In the genomic region with DNA sequence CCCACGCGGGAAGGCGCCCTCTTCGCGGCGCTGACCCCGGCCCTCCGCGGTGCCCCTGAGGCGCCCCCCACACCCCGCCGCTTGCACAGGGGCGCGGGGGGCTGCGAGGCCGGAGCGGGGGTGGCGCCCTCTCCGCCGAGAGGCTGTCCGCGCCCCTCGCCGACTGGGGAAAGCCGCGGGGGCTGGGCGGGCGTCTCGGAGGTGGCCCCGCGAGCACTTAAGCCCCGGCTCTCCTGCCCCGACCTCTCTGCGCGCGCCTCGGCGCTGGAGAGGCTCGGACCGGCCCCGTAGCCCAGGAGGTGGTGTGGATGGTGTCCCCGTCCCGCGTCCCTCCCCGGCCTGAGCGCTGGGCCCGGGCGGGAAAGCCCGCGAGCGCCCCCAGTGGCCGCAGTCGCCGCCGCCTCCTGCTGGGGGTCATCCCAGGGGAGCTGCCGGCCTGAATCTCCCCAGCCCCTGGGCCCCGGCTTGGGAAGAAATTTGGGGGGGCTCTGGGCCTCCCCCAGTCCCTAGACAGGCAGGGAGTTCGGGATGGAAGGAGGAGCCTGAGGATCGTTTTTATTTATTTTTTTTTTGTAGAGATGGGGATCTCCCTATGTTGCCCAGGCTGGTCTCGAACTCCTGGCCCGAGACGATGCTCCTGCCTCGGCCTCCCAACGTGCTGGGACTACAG, we compare ENCODE assay signal across 1 cellular context.
TF ChIP-seq lines count a peak whose summit lies in the region.

No MANE protein-coding gene starts in this region.

TF ChIP-seq in K562, 482 proteins besides CTCF, POLR2A, EP300 and RAD21 (continues in another document):
- no peak for TF ChIP-seq WHSC1 (IDR thresholded peaks at IDR 0.05; ENCODE audit: low read length)
- no peak for TF ChIP-seq CBX5 (IDR thresholded peaks at IDR 0.05; ENCODE audit: borderline replicate concordance, low read depth)
- no peak for TF ChIP-seq ETV6 (IDR thresholded peaks at IDR 0.05; ENCODE audit: borderline replicate concordance in 1 of 2, low read depth in 2 of 2, low read length in 1 of 2)
- TF ChIP-seq ETV6 (CRISPR knock-in tag; IDR thresholded peaks at IDR 0.05; ENCODE audit: borderline replicate concordance) = no peak
- peak; percentile 60 for TF ChIP-seq U2AF1 (optimal IDR thresholded peaks at IDR 0.05; ENCODE audit: low read depth, low read length)
- TF ChIP-seq, protein P1, sequence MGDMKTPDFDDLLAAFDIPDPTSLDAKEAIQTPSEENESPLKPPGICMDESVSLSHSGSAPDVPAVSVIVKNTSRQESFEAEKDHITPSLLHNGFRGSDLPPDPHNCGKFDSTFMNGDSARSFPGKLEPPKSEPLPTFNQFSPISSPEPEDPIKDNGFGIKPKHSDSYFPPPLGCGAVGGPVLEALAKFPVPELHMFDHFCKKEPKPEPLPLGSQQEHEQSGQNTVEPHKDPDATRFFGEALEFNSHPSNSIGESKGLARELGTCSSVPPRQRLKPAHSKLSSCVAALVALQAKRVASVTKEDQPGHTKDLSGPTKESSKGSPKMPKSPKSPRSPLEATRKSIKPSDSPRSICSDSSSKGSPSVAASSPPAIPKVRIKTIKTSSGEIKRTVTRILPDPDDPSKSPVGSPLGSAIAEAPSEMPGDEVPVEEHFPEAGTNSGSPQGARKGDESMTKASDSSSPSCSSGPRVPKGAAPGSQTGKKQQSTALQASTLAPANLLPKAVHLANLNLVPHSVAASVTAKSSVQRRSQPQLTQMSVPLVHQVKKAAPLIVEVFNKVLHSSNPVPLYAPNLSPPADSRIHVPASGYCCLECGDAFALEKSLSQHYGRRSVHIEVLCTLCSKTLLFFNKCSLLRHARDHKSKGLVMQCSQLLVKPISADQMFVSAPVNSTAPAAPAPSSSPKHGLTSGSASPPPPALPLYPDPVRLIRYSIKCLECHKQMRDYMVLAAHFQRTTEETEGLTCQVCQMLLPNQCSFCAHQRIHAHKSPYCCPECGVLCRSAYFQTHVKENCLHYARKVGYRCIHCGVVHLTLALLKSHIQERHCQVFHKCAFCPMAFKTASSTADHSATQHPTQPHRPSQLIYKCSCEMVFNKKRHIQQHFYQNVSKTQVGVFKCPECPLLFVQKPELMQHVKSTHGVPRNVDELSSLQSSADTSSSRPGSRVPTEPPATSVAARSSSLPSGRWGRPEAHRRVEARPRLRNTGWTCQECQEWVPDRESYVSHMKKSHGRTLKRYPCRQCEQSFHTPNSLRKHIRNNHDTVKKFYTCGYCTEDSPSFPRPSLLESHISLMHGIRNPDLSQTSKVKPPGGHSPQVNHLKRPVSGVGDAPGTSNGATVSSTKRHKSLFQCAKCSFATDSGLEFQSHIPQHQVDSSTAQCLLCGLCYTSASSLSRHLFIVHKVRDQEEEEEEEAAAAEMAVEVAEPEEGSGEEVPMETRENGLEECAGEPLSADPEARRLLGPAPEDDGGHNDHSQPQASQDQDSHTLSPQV (IDR thresholded peaks at IDR 0.05) = 0 out of 2 replicates have a peak, but pooled peaks have one; percentile 10
- TF ChIP-seq ZNF311 (CRISPR knock-in tag; IDR thresholded peaks at IDR 0.05) = no peak
- TF ChIP-seq PHF20 (IDR thresholded peaks at IDR 0.05; ENCODE audit: partially characterized antibody) = peak; percentile 50
- TF ChIP-seq MTF1 (CRISPR knock-in tag; IDR thresholded peaks at IDR 0.05; ENCODE audit: borderline replicate concordance) = no peak
- TF ChIP-seq, protein P2, sequence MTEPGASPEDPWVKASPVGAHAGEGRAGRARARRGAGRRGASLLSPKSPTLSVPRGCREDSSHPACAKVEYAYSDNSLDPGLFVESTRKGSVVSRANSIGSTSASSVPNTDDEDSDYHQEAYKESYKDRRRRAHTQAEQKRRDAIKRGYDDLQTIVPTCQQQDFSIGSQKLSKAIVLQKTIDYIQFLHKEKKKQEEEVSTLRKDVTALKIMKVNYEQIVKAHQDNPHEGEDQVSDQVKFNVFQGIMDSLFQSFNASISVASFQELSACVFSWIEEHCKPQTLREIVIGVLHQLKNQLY (CRISPR knock-in tag; conservative IDR thresholded peaks at IDR 0.05) = no peak
- TF ChIP-seq, protein P3, sequence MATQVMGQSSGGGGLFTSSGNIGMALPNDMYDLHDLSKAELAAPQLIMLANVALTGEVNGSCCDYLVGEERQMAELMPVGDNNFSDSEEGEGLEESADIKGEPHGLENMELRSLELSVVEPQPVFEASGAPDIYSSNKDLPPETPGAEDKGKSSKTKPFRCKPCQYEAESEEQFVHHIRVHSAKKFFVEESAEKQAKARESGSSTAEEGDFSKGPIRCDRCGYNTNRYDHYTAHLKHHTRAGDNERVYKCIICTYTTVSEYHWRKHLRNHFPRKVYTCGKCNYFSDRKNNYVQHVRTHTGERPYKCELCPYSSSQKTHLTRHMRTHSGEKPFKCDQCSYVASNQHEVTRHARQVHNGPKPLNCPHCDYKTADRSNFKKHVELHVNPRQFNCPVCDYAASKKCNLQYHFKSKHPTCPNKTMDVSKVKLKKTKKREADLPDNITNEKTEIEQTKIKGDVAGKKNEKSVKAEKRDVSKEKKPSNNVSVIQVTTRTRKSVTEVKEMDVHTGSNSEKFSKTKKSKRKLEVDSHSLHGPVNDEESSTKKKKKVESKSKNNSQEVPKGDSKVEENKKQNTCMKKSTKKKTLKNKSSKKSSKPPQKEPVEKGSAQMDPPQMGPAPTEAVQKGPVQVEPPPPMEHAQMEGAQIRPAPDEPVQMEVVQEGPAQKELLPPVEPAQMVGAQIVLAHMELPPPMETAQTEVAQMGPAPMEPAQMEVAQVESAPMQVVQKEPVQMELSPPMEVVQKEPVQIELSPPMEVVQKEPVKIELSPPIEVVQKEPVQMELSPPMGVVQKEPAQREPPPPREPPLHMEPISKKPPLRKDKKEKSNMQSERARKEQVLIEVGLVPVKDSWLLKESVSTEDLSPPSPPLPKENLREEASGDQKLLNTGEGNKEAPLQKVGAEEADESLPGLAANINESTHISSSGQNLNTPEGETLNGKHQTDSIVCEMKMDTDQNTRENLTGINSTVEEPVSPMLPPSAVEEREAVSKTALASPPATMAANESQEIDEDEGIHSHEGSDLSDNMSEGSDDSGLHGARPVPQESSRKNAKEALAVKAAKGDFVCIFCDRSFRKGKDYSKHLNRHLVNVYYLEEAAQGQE (CRISPR knock-in tag; IDR thresholded peaks at IDR 0.05; ENCODE audit: low read depth) = peak; percentile 81
- TF ChIP-seq POLR2B (IDR thresholded peaks at IDR 0.05; ENCODE audit: low read depth, partially characterized antibody) = no peak
- TF ChIP-seq CBX3 (IDR thresholded peaks at IDR 0.05; ENCODE audit: borderline replicate concordance in 1 of 2, low read length in 2 of 2) = peak in 1 of 2 experiments; percentile 16; a peak in 1 of 3 replicates
- no peak for TF ChIP-seq SP2 (IDR thresholded peaks at IDR 0.05; ENCODE audit: extremely low read depth, low read depth, low read length, poor library complexity, severe bottlenecking)
- TF ChIP-seq, protein P4, sequence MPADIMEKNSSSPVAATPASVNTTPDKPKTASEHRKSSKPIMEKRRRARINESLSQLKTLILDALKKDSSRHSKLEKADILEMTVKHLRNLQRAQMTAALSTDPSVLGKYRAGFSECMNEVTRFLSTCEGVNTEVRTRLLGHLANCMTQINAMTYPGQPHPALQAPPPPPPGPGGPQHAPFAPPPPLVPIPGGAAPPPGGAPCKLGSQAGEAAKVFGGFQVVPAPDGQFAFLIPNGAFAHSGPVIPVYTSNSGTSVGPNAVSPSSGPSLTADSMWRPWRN (IDR thresholded peaks at IDR 0.05; ENCODE audit: low read depth) = no peak
- no peak for TF ChIP-seq TCF7 (IDR thresholded peaks at IDR 0.05; ENCODE audit: borderline replicate concordance)
- TF ChIP-seq ZNF239 (CRISPR knock-in tag; IDR thresholded peaks at IDR 0.05) = no peak
- TF ChIP-seq, protein P5, sequence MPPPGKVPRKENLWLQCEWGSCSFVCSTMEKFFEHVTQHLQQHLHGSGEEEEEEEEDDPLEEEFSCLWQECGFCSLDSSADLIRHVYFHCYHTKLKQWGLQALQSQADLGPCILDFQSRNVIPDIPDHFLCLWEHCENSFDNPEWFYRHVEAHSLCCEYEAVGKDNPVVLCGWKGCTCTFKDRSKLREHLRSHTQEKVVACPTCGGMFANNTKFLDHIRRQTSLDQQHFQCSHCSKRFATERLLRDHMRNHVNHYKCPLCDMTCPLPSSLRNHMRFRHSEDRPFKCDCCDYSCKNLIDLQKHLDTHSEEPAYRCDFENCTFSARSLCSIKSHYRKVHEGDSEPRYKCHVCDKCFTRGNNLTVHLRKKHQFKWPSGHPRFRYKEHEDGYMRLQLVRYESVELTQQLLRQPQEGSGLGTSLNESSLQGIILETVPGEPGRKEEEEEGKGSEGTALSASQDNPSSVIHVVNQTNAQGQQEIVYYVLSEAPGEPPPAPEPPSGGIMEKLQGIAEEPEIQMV (tag; conservative IDR thresholded peaks at IDR 0.05; ENCODE audit: low read depth) = no peak
- TF ChIP-seq, protein P6, sequence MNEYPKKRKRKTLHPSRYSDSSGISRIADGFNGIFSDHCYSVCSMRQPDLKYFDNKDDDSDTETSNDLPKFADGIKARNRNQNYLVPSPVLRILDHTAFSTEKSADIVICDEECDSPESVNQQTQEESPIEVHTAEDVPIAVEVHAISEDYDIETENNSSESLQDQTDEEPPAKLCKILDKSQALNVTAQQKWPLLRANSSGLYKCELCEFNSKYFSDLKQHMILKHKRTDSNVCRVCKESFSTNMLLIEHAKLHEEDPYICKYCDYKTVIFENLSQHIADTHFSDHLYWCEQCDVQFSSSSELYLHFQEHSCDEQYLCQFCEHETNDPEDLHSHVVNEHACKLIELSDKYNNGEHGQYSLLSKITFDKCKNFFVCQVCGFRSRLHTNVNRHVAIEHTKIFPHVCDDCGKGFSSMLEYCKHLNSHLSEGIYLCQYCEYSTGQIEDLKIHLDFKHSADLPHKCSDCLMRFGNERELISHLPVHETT (CRISPR knock-in tag; conservative IDR thresholded peaks at IDR 0.05 in 1 of 2, IDR thresholded peaks at IDR 0.05 in 1 of 2) = no peak
- TF ChIP-seq, protein P7, sequence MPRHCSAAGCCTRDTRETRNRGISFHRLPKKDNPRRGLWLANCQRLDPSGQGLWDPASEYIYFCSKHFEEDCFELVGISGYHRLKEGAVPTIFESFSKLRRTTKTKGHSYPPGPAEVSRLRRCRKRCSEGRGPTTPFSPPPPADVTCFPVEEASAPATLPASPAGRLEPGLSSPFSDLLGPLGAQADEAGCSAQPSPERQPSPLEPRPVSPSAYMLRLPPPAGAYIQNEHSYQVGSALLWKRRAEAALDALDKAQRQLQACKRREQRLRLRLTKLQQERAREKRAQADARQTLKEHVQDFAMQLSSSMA (CRISPR knock-in tag; IDR thresholded peaks at IDR 0.05) = no peak
- TF ChIP-seq SMAD2 (IDR thresholded peaks at IDR 0.05; ENCODE audit: low read depth, low read length) = no peak
- TF ChIP-seq NRF1 (conservative IDR thresholded peaks at IDR 0.05 in 1 of 2, IDR thresholded peaks at IDR 0.05 in 1 of 2) = peak; percentile 64 to 69; a peak in 2 of 4 replicates
- TF ChIP-seq, protein P8, sequence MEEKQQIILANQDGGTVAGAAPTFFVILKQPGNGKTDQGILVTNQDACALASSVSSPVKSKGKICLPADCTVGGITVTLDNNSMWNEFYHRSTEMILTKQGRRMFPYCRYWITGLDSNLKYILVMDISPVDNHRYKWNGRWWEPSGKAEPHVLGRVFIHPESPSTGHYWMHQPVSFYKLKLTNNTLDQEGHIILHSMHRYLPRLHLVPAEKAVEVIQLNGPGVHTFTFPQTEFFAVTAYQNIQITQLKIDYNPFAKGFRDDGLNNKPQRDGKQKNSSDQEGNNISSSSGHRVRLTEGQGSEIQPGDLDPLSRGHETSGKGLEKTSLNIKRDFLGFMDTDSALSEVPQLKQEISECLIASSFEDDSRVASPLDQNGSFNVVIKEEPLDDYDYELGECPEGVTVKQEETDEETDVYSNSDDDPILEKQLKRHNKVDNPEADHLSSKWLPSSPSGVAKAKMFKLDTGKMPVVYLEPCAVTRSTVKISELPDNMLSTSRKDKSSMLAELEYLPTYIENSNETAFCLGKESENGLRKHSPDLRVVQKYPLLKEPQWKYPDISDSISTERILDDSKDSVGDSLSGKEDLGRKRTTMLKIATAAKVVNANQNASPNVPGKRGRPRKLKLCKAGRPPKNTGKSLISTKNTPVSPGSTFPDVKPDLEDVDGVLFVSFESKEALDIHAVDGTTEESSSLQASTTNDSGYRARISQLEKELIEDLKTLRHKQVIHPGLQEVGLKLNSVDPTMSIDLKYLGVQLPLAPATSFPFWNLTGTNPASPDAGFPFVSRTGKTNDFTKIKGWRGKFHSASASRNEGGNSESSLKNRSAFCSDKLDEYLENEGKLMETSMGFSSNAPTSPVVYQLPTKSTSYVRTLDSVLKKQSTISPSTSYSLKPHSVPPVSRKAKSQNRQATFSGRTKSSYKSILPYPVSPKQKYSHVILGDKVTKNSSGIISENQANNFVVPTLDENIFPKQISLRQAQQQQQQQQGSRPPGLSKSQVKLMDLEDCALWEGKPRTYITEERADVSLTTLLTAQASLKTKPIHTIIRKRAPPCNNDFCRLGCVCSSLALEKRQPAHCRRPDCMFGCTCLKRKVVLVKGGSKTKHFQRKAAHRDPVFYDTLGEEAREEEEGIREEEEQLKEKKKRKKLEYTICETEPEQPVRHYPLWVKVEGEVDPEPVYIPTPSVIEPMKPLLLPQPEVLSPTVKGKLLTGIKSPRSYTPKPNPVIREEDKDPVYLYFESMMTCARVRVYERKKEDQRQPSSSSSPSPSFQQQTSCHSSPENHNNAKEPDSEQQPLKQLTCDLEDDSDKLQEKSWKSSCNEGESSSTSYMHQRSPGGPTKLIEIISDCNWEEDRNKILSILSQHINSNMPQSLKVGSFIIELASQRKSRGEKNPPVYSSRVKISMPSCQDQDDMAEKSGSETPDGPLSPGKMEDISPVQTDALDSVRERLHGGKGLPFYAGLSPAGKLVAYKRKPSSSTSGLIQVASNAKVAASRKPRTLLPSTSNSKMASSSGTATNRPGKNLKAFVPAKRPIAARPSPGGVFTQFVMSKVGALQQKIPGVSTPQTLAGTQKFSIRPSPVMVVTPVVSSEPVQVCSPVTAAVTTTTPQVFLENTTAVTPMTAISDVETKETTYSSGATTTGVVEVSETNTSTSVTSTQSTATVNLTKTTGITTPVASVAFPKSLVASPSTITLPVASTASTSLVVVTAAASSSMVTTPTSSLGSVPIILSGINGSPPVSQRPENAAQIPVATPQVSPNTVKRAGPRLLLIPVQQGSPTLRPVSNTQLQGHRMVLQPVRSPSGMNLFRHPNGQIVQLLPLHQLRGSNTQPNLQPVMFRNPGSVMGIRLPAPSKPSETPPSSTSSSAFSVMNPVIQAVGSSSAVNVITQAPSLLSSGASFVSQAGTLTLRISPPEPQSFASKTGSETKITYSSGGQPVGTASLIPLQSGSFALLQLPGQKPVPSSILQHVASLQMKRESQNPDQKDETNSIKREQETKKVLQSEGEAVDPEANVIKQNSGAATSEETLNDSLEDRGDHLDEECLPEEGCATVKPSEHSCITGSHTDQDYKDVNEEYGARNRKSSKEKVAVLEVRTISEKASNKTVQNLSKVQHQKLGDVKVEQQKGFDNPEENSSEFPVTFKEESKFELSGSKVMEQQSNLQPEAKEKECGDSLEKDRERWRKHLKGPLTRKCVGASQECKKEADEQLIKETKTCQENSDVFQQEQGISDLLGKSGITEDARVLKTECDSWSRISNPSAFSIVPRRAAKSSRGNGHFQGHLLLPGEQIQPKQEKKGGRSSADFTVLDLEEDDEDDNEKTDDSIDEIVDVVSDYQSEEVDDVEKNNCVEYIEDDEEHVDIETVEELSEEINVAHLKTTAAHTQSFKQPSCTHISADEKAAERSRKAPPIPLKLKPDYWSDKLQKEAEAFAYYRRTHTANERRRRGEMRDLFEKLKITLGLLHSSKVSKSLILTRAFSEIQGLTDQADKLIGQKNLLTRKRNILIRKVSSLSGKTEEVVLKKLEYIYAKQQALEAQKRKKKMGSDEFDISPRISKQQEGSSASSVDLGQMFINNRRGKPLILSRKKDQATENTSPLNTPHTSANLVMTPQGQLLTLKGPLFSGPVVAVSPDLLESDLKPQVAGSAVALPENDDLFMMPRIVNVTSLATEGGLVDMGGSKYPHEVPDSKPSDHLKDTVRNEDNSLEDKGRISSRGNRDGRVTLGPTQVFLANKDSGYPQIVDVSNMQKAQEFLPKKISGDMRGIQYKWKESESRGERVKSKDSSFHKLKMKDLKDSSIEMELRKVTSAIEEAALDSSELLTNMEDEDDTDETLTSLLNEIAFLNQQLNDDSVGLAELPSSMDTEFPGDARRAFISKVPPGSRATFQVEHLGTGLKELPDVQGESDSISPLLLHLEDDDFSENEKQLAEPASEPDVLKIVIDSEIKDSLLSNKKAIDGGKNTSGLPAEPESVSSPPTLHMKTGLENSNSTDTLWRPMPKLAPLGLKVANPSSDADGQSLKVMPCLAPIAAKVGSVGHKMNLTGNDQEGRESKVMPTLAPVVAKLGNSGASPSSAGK (IDR thresholded peaks at IDR 0.05) = no peak
